Comparison of ENCODE assay signal across 18 cellular contexts in the genomic region with DNA sequence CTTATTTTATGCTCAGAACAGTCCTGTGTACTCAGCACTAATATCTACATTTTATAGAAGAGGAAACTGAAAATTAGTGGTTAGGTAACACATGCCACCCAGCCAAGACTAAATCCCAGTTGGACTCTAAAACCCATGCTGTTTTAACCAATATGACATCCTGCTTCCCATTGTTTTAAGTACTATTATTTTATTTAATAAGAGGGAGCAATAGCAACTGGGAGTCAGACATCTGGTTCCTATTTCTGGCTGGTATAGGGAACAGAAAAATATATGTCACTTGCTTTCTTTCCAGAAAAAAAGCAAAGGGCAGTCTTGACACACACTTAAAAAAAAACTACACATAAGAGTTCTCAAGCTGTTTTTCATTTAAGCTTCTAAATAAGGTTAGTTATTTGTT.
"Had no signal": no experiment of that assay in that cellular context is flagged by ENCODE, and none has a peak within 500 bp of the region (broad histone marks: within the 10 kb centered on the region; RNA-seq: fewer than 3 reads in every experiment).

No MANE protein-coding gene starts in this region.

- ATAC-seq: heart left ventricle; left colon; left ventricle myocardium superior; natural killer cell treated with Interleukin-12 subunit alpha and Interleukin-12 subunit beta and Interleukin-15 and Interleukin-18, amount 100 ng/mL, for 72 hours; pancreas; right cardiac atrium had no signal

- H3K27me3 ChIP-seq: esophagus squamous epithelium, heart left ventricle, pancreas, suprapubic skin, thyroid gland had no signal

- H3K4me3 ChIP-seq: esophagus squamous epithelium, heart left ventricle, lung, pancreas, suprapubic skin, thyroid gland had no signal

- H3K9me3 ChIP-seq: esophagus squamous epithelium, heart left ventricle, pancreas, suprapubic skin, thyroid gland had no signal

- DNase-seq: dermis blood vessel endothelial cell; esophagus squamous epithelium; heart left ventricle; hippocampal formation; left colon; left ventricle myocardium superior; mesenchymal stem cell; midbrain; occipital lobe; pancreas; right cardiac atrium; small intestine; stimulated activated CD4-positive, alpha-beta T cell treated with anti-CD3 and anti-CD28 coated beads, Interleukin-12 subunit alpha, Interleukin-12 subunit beta, amount 100 ng/mL, for 4 hours; stimulated activated naive CD4-positive, alpha-beta T cell treated with Interleukin-2 at 50 U/mL for 16 hours; thyroid gland had no signal

- H3K4me1 ChIP-seq: heart left ventricle, pancreas, suprapubic skin, thyroid gland had no signal

- H3K27ac ChIP-seq: esophagus squamous epithelium, heart left ventricle, pancreas, suprapubic skin, thyroid gland had no signal
